Comparison of ENCODE assay signal across 8 cellular contexts in genomic region chr6:70668499-70668812, GRCh38. TPM values are rescaled to one million over a fixed set of nuclear protein-coding genes. Genes with fewer than 3 reads are reported as not detected.
DNase-seq lines count a peak whose midpoint lies in the region; ATAC-seq and TF ChIP-seq lines count a peak whose summit lies in the region.

No MANE protein-coding gene starts in this region.

- in situ Hi-C loops in GM13976 (cut with MboI; ENCODE audit: low sequenced_read_pairs, unreplicated experiment), result no loop called here

- H3K4me1 ChIP-seq in colonic mucosa (peaks cover 9% of the 10 kb centered on the region), muscle layer of duodenum (ENCODE audit: control insufficient read depth in 1 of 2, insufficient read depth in 2 of 2, low read length in 2 of 2) (peaks cover 0 to 13% of the 10 kb centered on the region in 2 donors)

- H3K9me3 ChIP-seq in colonic mucosa (no peaks in the 10 kb centered on the region), muscle layer of duodenum (ENCODE audit: control insufficient read depth in 1 of 2, low read length in 2 of 2) (no peaks in the 10 kb centered on the region)

- DNase-seq in AG04449 (ENCODE audit: low read depth, low spot score) (no peak), GM13976 (ENCODE audit: low spot score) (peak; percentile 55), NCI-H69 (lab: John Stamatoyannopoulos, UW) (peak; percentile 76), colonic mucosa (peak; percentile 80)

- no peak for TF ChIP-seq CTCF in AG04449 (IDR thresholded peaks at IDR 0.05; ENCODE audit: insufficient read depth, low read length, missing control alignments)
- TF ChIP-seq CTCF in GM13976 (IDR thresholded peaks at IDR 0.05; ENCODE audit: borderline replicate concordance, control extremely low read depth, extremely low read depth, insufficient read depth, missing control alignments), result no peak
- TF ChIP-seq CTCF in colonic mucosa (IDR thresholded peaks at IDR 0.05), result no peak

- no peak for ATAC-seq in HG03565 (IDR thresholded peaks at IDR 0.05; ENCODE audit: unreplicated experiment)
- no peak for ATAC-seq in HG03469 (IDR thresholded peaks at IDR 0.05; ENCODE audit: unreplicated experiment)
- no peak for ATAC-seq in GM21390 (IDR thresholded peaks at IDR 0.05; ENCODE audit: unreplicated experiment)

- no peaks in the 10 kb centered on the region for H3K36me3 ChIP-seq in colonic mucosa
- no peaks in the 10 kb centered on the region for H3K36me3 ChIP-seq in muscle layer of duodenum (ENCODE audit: control insufficient read depth in 1 of 2, insufficient read depth in 2 of 2, low read length in 2 of 2)

- intact Hi-C loops in colonic mucosa (cut with DNase I), result no loop called here

- POLR2A ChIA-PET in AG04449 (lab: Yijun Ruan, JAX), result no interaction called here

- H3K27ac ChIP-seq in colonic mucosa (peak overlapping the region; percentile 93), muscle layer of duodenum (ENCODE audit: low read length) (peak overlapping the region; percentile 76)

- CTCF ChIA-PET in AG04449 (lab: Yijun Ruan, JAX), result interaction anchor here (1.0 to 3.2 kb wide), 8 partner anchors 9 to 299 kb away, joined by 3 to 19 read pairs (median 6); no protein-coding TSS in a partner anchor

- no peaks in the 10 kb centered on the region for H3K27me3 ChIP-seq in colonic mucosa
- H3K27me3 ChIP-seq in muscle layer of duodenum (ENCODE audit: low read depth, low read length), result no peaks in the 10 kb centered on the region

- peak overlapping the region; percentile 84 to 93 for H3K9ac ChIP-seq in colonic mucosa (ENCODE audit: low read depth in 2 of 2, low read length in 2 of 2)

- peak overlapping the region; percentile 91 for H3K4me3 ChIP-seq in AG04449 (ENCODE audit: low read depth, low read length)
- peak overlapping the region; percentile 89 for H3K4me3 ChIP-seq in colonic mucosa
- peak overlapping the region; percentile 77 to 94 for H3K4me3 ChIP-seq in muscle layer of duodenum (ENCODE audit: low read depth in 1 of 2, low read length in 2 of 2)

RNA-seq across cellular contexts. Expression of gene SMAP1, which starts 0.8 kb away (rescaled TPM):
- total RNA-seq in colonic mucosa, result 10 to 100 TPM; 42.3 to 62.8 TPM
